In genomic region chr6:125076482-125076742, GRCh38 we compare ENCODE assay signal across 16 cellular contexts.
"Had no signal": no experiment of that assay in that cellular context is flagged by ENCODE, and none has a peak within 500 bp of the region (broad histone marks: within the 10 kb centered on the region; RNA-seq: fewer than 3 reads in every experiment).

No MANE protein-coding gene starts in this region.

- DNase-seq: colonic mucosa; cortex of kidney; effector CD8-positive, alpha-beta T cell; effector memory CD8-positive, alpha-beta T cell; foreskin keratinocyte; heart left ventricle; hippocampal formation; left cardiac atrium; left lung; left ventricle myocardium superior; lower lobe of right lung; midbrain; naive thymus-derived CD4-positive, alpha-beta T cell had no signal

- H3K4me1 Mint-ChIP-seq: naive thymus-derived CD4-positive, alpha-beta T cell had no signal

- H3K4me1 ChIP-seq: colonic mucosa, esophagus muscularis mucosa, foreskin keratinocyte, gastroesophageal sphincter, left lung, lower lobe of right lung had no signal

- H3K27ac ChIP-seq: colonic mucosa, esophagus muscularis mucosa, foreskin keratinocyte, gastroesophageal sphincter, heart left ventricle, left lung, lower lobe of right lung had no signal

- H3K27me3 ChIP-seq: colonic mucosa, esophagus muscularis mucosa, foreskin keratinocyte, gastroesophageal sphincter, heart left ventricle, left lung had no signal

- H3K4me3 ChIP-seq: colonic mucosa, esophagus muscularis mucosa, gastroesophageal sphincter, heart left ventricle, left lung, lower lobe of right lung had no signal

- H3K9me3 Mint-ChIP-seq: dendritic cell treated with granulocyte-macrophage colony-stimulating factor and Interleukin-4, amounts not matched to agents 40 ng/mL and 50 ng/mL, for 4 days had no signal

- H3K36me3 ChIP-seq: colonic mucosa had no signal

- H3K27me3 Mint-ChIP-seq: dendritic cell treated with granulocyte-macrophage colony-stimulating factor and Interleukin-4, amounts not matched to agents 40 ng/mL and 50 ng/mL, for 4 days had no signal

- ATAC-seq: effector memory CD8-positive, alpha-beta T cell; foreskin keratinocyte; gastroesophageal sphincter; heart left ventricle; left cardiac atrium; left lung; left ventricle myocardium superior; lower lobe of right lung; naive thymus-derived CD4-positive, alpha-beta T cell had no signal

- H3K4me3 Mint-ChIP-seq: dendritic cell treated with granulocyte-macrophage colony-stimulating factor and Interleukin-4, amounts not matched to agents 40 ng/mL and 50 ng/mL, for 4 days; effector memory CD8-positive, alpha-beta T cell; naive thymus-derived CD4-positive, alpha-beta T cell had no signal

- H3K9me3 ChIP-seq: colonic mucosa, esophagus muscularis mucosa, gastroesophageal sphincter, heart left ventricle, left lung, lower lobe of right lung had no signal

- H3K36me3 Mint-ChIP-seq: naive thymus-derived CD4-positive, alpha-beta T cell had no signal

- H3K27ac Mint-ChIP-seq: dendritic cell treated with granulocyte-macrophage colony-stimulating factor and Interleukin-4, amounts not matched to agents 40 ng/mL and 50 ng/mL, for 4 days; effector memory CD8-positive, alpha-beta T cell; naive thymus-derived CD4-positive, alpha-beta T cell had no signal
